Comparison of ENCODE assay signal across 29 cellular contexts in genomic region chr16:20847577-20847976, GRCh38.
"Had no signal": no experiment of that assay in that cellular context is flagged by ENCODE, and none has a peak within 500 bp of the region (broad histone marks: within the 10 kb centered on the region; RNA-seq: fewer than 3 reads in every experiment).

No MANE protein-coding gene starts in this region.

- H3K4me3 ChIP-seq: adrenal gland, body of pancreas, breast epithelium, Peyer's patch, SJSA1 had no signal

- H3K9me3 ChIP-seq: adrenal gland, body of pancreas, breast epithelium, Peyer's patch, SJSA1, SK-N-SH had no signal

- H3K27me3 Mint-ChIP-seq: activated CD4-positive, alpha-beta T cell treated with anti-CD3 and anti-CD28 coated beads, Interleukin-2, amount 10 ng/mL, durations not matched to agents 24 days and 14 days; activated naive CD8-positive, alpha-beta T cell treated with anti-CD3 and anti-CD28 coated beads for 36 hours; activated T-helper 17 cell treated with anti-CD3 and anti-CD28 coated beads, Interleukin-2, amount 50 U/mL, for 72 hours had no signal

- ATAC-seq: activated T-cell treated with anti-CD3 and anti-CD28 coated beads, Interleukin-2, amount 50 U/mL, for 72 hours; activated T-helper 17 cell treated with anti-CD3 and anti-CD28 coated beads, Interleukin-2, amount 50 U/mL, for 72 hours; body of pancreas; PC-3 had no signal

- H3K4me3 Mint-ChIP-seq: activated CD4-positive, alpha-beta T cell treated with anti-CD3 and anti-CD28 coated beads, Interleukin-2, amount 10 ng/mL, durations not matched to agents 24 days and 14 days; activated naive CD8-positive, alpha-beta T cell treated with anti-CD3 and anti-CD28 coated beads for 36 hours; activated T-cell treated with anti-CD3 and anti-CD28 coated beads, Interleukin-2, amount 50 U/mL, for 72 hours; activated T-helper 17 cell treated with anti-CD3 and anti-CD28 coated beads, Interleukin-2, amount 50 U/mL, for 72 hours; T-helper 1 cell treated with Interleukin-12 subunit alpha and Interleukin-12 subunit beta and Interleukin-4 antibody, amounts not matched to agents 30 μg/mL and 1 μg/mL, for 36 hours; T-helper 2 cell treated with Interferon-gamma antibody and Interleukin-4, amounts not matched to agents 5 μg/mL and 100 μg/mL, for 36 hours had no signal

- DNase-seq: activated CD4-positive, alpha-beta T cell treated with anti-CD3 and anti-CD28 coated beads, Interleukin-2, amount 10 ng/mL, durations not matched to agents 24 days and 14 days; activated CD4-positive, alpha-beta T cell treated with anti-CD3 and anti-CD28 coated beads, Interleukin-2, amount 50 U/mL, for 4 hours; activated effector memory CD4-positive, alpha-beta T cell treated with anti-CD3 and anti-CD28 coated beads, Interleukin-2, amount 50 U/mL, for 16 hours; activated naive CD4-positive, alpha-beta T cell; activated naive CD4-positive, alpha-beta T cell treated with anti-CD3 and anti-CD28 coated beads, Interleukin-2, amount 50 U/mL, for 16 hours; activated naive CD8-positive, alpha-beta T cell treated with anti-CD3 and anti-CD28 coated beads for 36 hours; activated T-cell treated with anti-CD3 and anti-CD28 coated beads, Interleukin-2, amount 50 U/mL, for 1 hour; activated T-cell treated with anti-CD3 and anti-CD28 coated beads, Interleukin-2, amount 50 U/mL, for 72 hours; adrenal gland; body of pancreas; NCI-H1048; NCI-H1105 treated with DMSO at 0.1 percent for 48 hours; NCI-H1436; NCI-H1694; NCI-H1930; NCI-H510A; NCI-H526; NCI-H748 treated with DMSO at 0.1 percent for 48 hours; NK-92 treated with Interleukin-12 subunit alpha and Interleukin-12 subunit beta, amount 100 ng/mL, for 24 hours; PC-3; Peyer's patch; RPMI8226; SHP77 treated with DMSO at 0.1 percent for 48 hours; SK-N-SH had no signal

- H3K27me3 ChIP-seq: adrenal gland, body of pancreas, breast epithelium, Peyer's patch, SJSA1 had no signal

- H3K9me3 Mint-ChIP-seq: activated CD4-positive, alpha-beta T cell treated with anti-CD3 and anti-CD28 coated beads, Interleukin-2, amount 10 ng/mL, durations not matched to agents 24 days and 14 days; activated naive CD8-positive, alpha-beta T cell treated with anti-CD3 and anti-CD28 coated beads for 36 hours; activated T-cell treated with anti-CD3 and anti-CD28 coated beads, Interleukin-2, amount 50 U/mL, for 72 hours; activated T-helper 17 cell treated with anti-CD3 and anti-CD28 coated beads, Interleukin-2, amount 50 U/mL, for 72 hours; T-helper 1 cell treated with Interleukin-12 subunit alpha and Interleukin-12 subunit beta and Interleukin-4 antibody, amounts not matched to agents 30 μg/mL and 1 μg/mL, for 36 hours; T-helper 2 cell treated with Interferon-gamma antibody and Interleukin-4, amounts not matched to agents 5 μg/mL and 100 μg/mL, for 36 hours had no signal

- H3K27ac Mint-ChIP-seq: activated CD4-positive, alpha-beta T cell treated with anti-CD3 and anti-CD28 coated beads, Interleukin-2, amount 10 ng/mL, durations not matched to agents 24 days and 14 days; activated naive CD8-positive, alpha-beta T cell treated with anti-CD3 and anti-CD28 coated beads for 36 hours; activated T-cell treated with anti-CD3 and anti-CD28 coated beads, Interleukin-2, amount 50 U/mL, for 72 hours; activated T-helper 17 cell treated with anti-CD3 and anti-CD28 coated beads, Interleukin-2, amount 50 U/mL, for 72 hours; T-helper 1 cell treated with Interleukin-12 subunit alpha and Interleukin-12 subunit beta and Interleukin-4 antibody, amounts not matched to agents 30 μg/mL and 1 μg/mL, for 36 hours; T-helper 2 cell treated with Interferon-gamma antibody and Interleukin-4, amounts not matched to agents 5 μg/mL and 100 μg/mL, for 36 hours had no signal

- H3K27ac ChIP-seq: adrenal gland, body of pancreas, breast epithelium, Peyer's patch, SJSA1 had no signal

- H3K36me3 ChIP-seq: adrenal gland, breast epithelium had no signal
